In genomic region chr1:178019622-178020021, GRCh38 we compare ENCODE assay signal across 13 cellular contexts. TPM values are rescaled to one million over a fixed set of nuclear protein-coding genes. Genes with fewer than 3 reads are reported as not detected.
DNase-seq lines count a peak whose midpoint lies in the region; ATAC-seq and TF ChIP-seq lines count a peak whose summit lies in the region.
"Had no signal": no experiment of that assay in that cellular context is flagged by ENCODE, and none has a peak within 500 bp of the region (broad histone marks: within the 10 kb centered on the region; RNA-seq: fewer than 3 reads in every experiment).

No MANE protein-coding gene starts in this region.

- POLR2A ChIA-PET in CD8-positive, alpha-beta T cell (lab: Charles Lee) = no interaction called here

- intact Hi-C loops in mammary epithelial cell (cut with micrococcal nuclease) = no loop called here
- intact Hi-C loops in CD8-positive, alpha-beta T cell (cut with DNase I, micrococcal nuclease) = no loop called here
- intact Hi-C loops in esophagus squamous epithelium (cut with DNase I) = no loop called here

- H3K4me3 ChIP-seq in mammary epithelial cell (replicated peaks in 1 of 3; ENCODE audit: insufficient read depth in 1 of 3, low read depth in 2 of 3, low read length in 3 of 3) = no peak overlapping the region
- H3K4me3 ChIP-seq in CD8-positive, alpha-beta T cell (ENCODE audit: low read depth, low read length) = no peak overlapping the region
- no peak overlapping the region for H3K4me3 ChIP-seq in esophagus squamous epithelium
- H3K4me3 ChIP-seq: HAP-1 had no signal

- H3K4me1 ChIP-seq in mammary epithelial cell (ENCODE audit: insufficient read depth, low read length) (no peaks in the 10 kb centered on the region), esophagus squamous epithelium (no peaks in the 10 kb centered on the region)
- H3K4me1 ChIP-seq in CD8-positive, alpha-beta T cell (ENCODE audit: insufficient read depth, low read length) = no peaks in the 10 kb centered on the region
- H3K4me1 ChIP-seq: BE2C, HAP-1 had no signal

- 82% methylated on average over 2 of the region's 2 CpGs for WGBS in mammary epithelial cell (ENCODE audit: low coverage, missing lambda C conversion rate)
- WGBS in esophagus squamous epithelium, 2 donors = 67 to 78% methylated on average over 2 of the region's 2 CpGs

- dilution Hi-C loops in mammary epithelial cell (cut with HindIII; ENCODE audit: low sequenced_read_pairs) = loop anchor here (5.0 kb wide), 1 partner anchor 43 kb away; no protein-coding TSS in a partner anchor

- ATAC-seq in CD8-positive, alpha-beta T cell = no peak
- ATAC-seq in activated CD4-positive, CD25-positive, alpha-beta regulatory T cell treated with anti-CD3 and anti-CD28 coated beads, Interleukin-2, amount 50 U/mL, for 24 hours = no peak

- H4K20me1 ChIP-seq in mammary epithelial cell (ENCODE audit: insufficient read depth, low read length) = no peaks in the 10 kb centered on the region

- H3K4me2 ChIP-seq in mammary epithelial cell (ENCODE audit: insufficient read depth, low read depth, low read length) = no peak overlapping the region

- CTCF ChIA-PET in mammary epithelial cell (lab: Charles Lee; ENCODE audit: low non-redundant PET) = no interaction called here
- CTCF ChIA-PET in CD8-positive, alpha-beta T cell (lab: Charles Lee) = no interaction called here

- H3K36me3 Mint-ChIP-seq in CD8-positive, alpha-beta T cell = no peaks in the 10 kb centered on the region
- H3K36me3 Mint-ChIP-seq: CD4-positive, CD25-positive, alpha-beta regulatory T cell had no signal

- no peaks in the 10 kb centered on the region for H3K36me3 ChIP-seq in mammary epithelial cell (ENCODE audit: insufficient read depth, low read length)
- no peaks in the 10 kb centered on the region for H3K36me3 ChIP-seq in CD8-positive, alpha-beta T cell (ENCODE audit: insufficient read depth, low read length)
- peaks cover 0 to 55% (median 0%) of the 10 kb centered on the region in 3 donors for H3K36me3 ChIP-seq in esophagus squamous epithelium
- H3K36me3 ChIP-seq: BE2C, HAP-1 had no signal

- H3K27me3 Mint-ChIP-seq in CD8-positive, alpha-beta T cell (ENCODE audit: low read depth) = peaks cover 2% of the 10 kb centered on the region
- H3K27me3 Mint-ChIP-seq: CD4-positive, CD25-positive, alpha-beta regulatory T cell had no signal

- no TSS peak for BruUV-seq in mammary epithelial cell (replicated peaks; lab: Mats Ljungman, UMichigan)

- H3K9ac ChIP-seq in mammary epithelial cell (ENCODE audit: insufficient read depth, low read length) = no peak overlapping the region

- no peaks in the 10 kb centered on the region for H3K27me3 ChIP-seq in mammary epithelial cell (ENCODE audit: insufficient read depth, low read length)
- H3K27me3 ChIP-seq in CD8-positive, alpha-beta T cell (ENCODE audit: insufficient read depth, low read length) = no peaks in the 10 kb centered on the region
- H3K27me3 ChIP-seq in esophagus squamous epithelium = no peaks in the 10 kb centered on the region
- H3K27me3 ChIP-seq: BE2C had no signal

- in situ Hi-C loops in mammary epithelial cell (cut with MboI; ENCODE audit: low sequenced_read_pairs in 2 of 2) = no loop called here

- no peak overlapping the region for H3K4me3 Mint-ChIP-seq in CD8-positive, alpha-beta T cell
- H3K4me3 Mint-ChIP-seq: CD4-positive, CD25-positive, alpha-beta regulatory T cell had no signal

- DNase-seq in HPDE6-E6E7 (ENCODE audit: extremely low spot score) (peak; percentile 22), NCI-H69 (lab: John Stamatoyannopoulos, UW) (peak; percentile 28), mammary epithelial cell (peak; percentile 28), kidney tubule cell (ENCODE audit: low spot score) (peak; percentile 55), esophagus squamous epithelium (lab: John Stamatoyannopoulos, UW) (no peak)
- no peak for DNase-seq in CD8-positive, alpha-beta T cell
- DNase-seq: ACHN; BE2C; C1 segment of cervical spinal cord; Caco-2; CD4-positive, CD25-positive, alpha-beta regulatory T cell had no signal

- no peak overlapping the region for H3K27ac ChIP-seq in mammary epithelial cell (ENCODE audit: insufficient read depth, low read depth, low read length)
- no peak overlapping the region for H3K27ac ChIP-seq in CD8-positive, alpha-beta T cell (ENCODE audit: low read depth, low read length)
- H3K27ac ChIP-seq in esophagus squamous epithelium = no peak overlapping the region

- TF ChIP-seq POLR2A in esophagus squamous epithelium (IDR thresholded peaks at IDR 0.05) = no peak

- H3K4me1 Mint-ChIP-seq in CD8-positive, alpha-beta T cell (ENCODE audit: low read depth) = no peaks in the 10 kb centered on the region
- H3K4me1 Mint-ChIP-seq: CD4-positive, CD25-positive, alpha-beta regulatory T cell had no signal

- H3K27ac Mint-ChIP-seq in CD8-positive, alpha-beta T cell = no peak overlapping the region
- H3K27ac Mint-ChIP-seq: CD4-positive, CD25-positive, alpha-beta regulatory T cell had no signal

- no peaks in the 10 kb centered on the region for H3K9me3 ChIP-seq in mammary epithelial cell (replicated peaks; ENCODE audit: insufficient read depth, low read length)
- H3K9me3 ChIP-seq in CD8-positive, alpha-beta T cell (ENCODE audit: low read length) = no peaks in the 10 kb centered on the region
- H3K9me3 ChIP-seq in esophagus squamous epithelium = peaks cover 0 to 7% (median 0%) of the 10 kb centered on the region in 3 donors
- H3K9me3 ChIP-seq: BE2C, Caco-2 had no signal

- H3K9me3 Mint-ChIP-seq in CD8-positive, alpha-beta T cell = peaks cover 9% of the 10 kb centered on the region

- H3K79me2 ChIP-seq in mammary epithelial cell (ENCODE audit: insufficient read depth, low read length) = no peaks in the 10 kb centered on the region

- TF ChIP-seq CTCF in mammary epithelial cell (conservative IDR thresholded peaks at IDR 0.05 in 1 of 2, IDR thresholded peaks at IDR 0.05 in 1 of 2; ENCODE audit: extremely low read depth in 1 of 2, insufficient read depth in 1 of 2, low read depth in 1 of 2, low read length in 2 of 2) (no peak), esophagus squamous epithelium (IDR thresholded peaks at IDR 0.05) (no peak)
- no peak for TF ChIP-seq CTCF in CD8-positive, alpha-beta T cell (IDR thresholded peaks at IDR 0.05)

- H2AFZ ChIP-seq in mammary epithelial cell (ENCODE audit: low read depth, low read length) = no peak overlapping the region

RNA-seq across cellular contexts. Expression of gene SEC16B, which starts 49.8 kb away (rescaled TPM):
- total RNA-seq in mammary epithelial cell (under 1 TPM in 1 of 2 donors, not detected in 1; 0.83 TPM), esophagus squamous epithelium (1 to 10 TPM in 2 of 4 donors, under 1 TPM in 2; 0.61 to 2.1 (median 1.3) TPM)
- polyA plus RNA-seq in mammary epithelial cell = 0.99 TPM
- polyA minus RNA-seq in mammary epithelial cell = 0.93 TPM
- not detected for total RNA-seq in CD8-positive, alpha-beta T cell
- total RNA-seq: CD4-positive, CD25-positive, alpha-beta regulatory T cell had no signal
- polyA plus RNA-seq: CD4-positive, CD25-positive, alpha-beta regulatory T cell had no signal

Comparison
In these comparisons a context has a peak if more than half of its experiments do, and no peak if none do; other contexts are left out.
1. DNase-seq: peak in HPDE6-E6E7 (single experiment), NCI-H69 (single experiment), mammary epithelial cell (single experiment) and kidney tubule cell (single experiment); none in CD8-positive, alpha-beta T cell (0 of 7) and esophagus squamous epithelium (single experiment).